ENCODE assay signal across 17 cellular contexts in genomic region chr6:34904990-34905613, GRCh38. TPM values are rescaled to one million over a fixed set of nuclear protein-coding genes. Genes with fewer than 3 reads are reported as not detected.
A peak's percentile ranks its signal among the peaks of the same experiment; 100 is the strongest.
DNase-seq lines count a peak whose midpoint lies in the region; ATAC-seq and TF ChIP-seq lines count a peak whose summit lies in the region.
"Had no signal": no experiment of that assay in that cellular context is flagged by ENCODE, and none has a peak within 500 bp of the region (broad histone marks: within the 10 kb centered on the region; RNA-seq: fewer than 3 reads in every experiment).

No MANE protein-coding gene starts in this region.

- peak overlapping the region in 5 of 7 donors; percentile 8 to 76 (median 23) for H3K27ac Mint-ChIP-seq in CD14-positive monocyte
- peak overlapping the region; percentile 59 to 96 for H3K27ac Mint-ChIP-seq in natural killer cell treated with Interleukin-12 subunit alpha and Interleukin-12 subunit beta and Interleukin-15 and Interleukin-18, amount 100 ng/mL, for 72 hours
- H3K27ac Mint-ChIP-seq: CD4-positive, alpha-beta memory T cell; HFFc6 had no signal

- peaks cover 9% of the 10 kb centered on the region for H3K4me1 ChIP-seq in A673 (ENCODE audit: insufficient read depth, low read length, poor library complexity, severe bottlenecking)
- H3K4me1 ChIP-seq: Peyer's patch had no signal

- H3K4me3 ChIP-seq in A673 (ENCODE audit: low read depth, low read length, poor library complexity, severe bottlenecking) = no peak overlapping the region
- H3K4me3 ChIP-seq: Peyer's patch had no signal

- H3K36me3 Mint-ChIP-seq in CD14-positive monocyte = peaks cover 7 to 28% of the 10 kb centered on the region in 2 donors
- H3K36me3 Mint-ChIP-seq in natural killer cell treated with Interleukin-12 subunit alpha and Interleukin-12 subunit beta and Interleukin-15 and Interleukin-18, amount 100 ng/mL, for 72 hours = no peaks in the 10 kb centered on the region

- DNase-seq in CD14-positive monocyte (ENCODE audit: low spot score) = no peak
- peak; percentile 59 for DNase-seq in MV-4-11 (lab: John Stamatoyannopoulos, UW)
- DNase-seq in natural killer cell treated with Interleukin-12 subunit alpha and Interleukin-12 subunit beta and Interleukin-15 and Interleukin-18, amount 100 ng/mL, for 72 hours (ENCODE audit: low spot score) = no peak
- no peak for DNase-seq in A673 (ENCODE audit: low spot score)
- no peak for DNase-seq in posterior cingulate gyrus
- DNase-seq: CD4-positive, alpha-beta memory T cell; DMS79; GOT3; HFFc6; KBM-7; NCI-H1105; NCI-H187; Peyer's patch; Right ventricle myocardium superior had no signal

- no peaks in the 10 kb centered on the region for H3K27me3 Mint-ChIP-seq in CD14-positive monocyte (ENCODE audit: low read depth in 3 of 3)
- peaks cover 0 to 4% of the 10 kb centered on the region in 2 donors for H3K27me3 Mint-ChIP-seq in natural killer cell treated with Interleukin-12 subunit alpha and Interleukin-12 subunit beta and Interleukin-15 and Interleukin-18, amount 100 ng/mL, for 72 hours
- H3K27me3 Mint-ChIP-seq: CD4-positive, alpha-beta memory T cell had no signal

- peaks cover 0 to 2% (median 0%) of the 10 kb centered on the region in 7 donors for H3K9me3 Mint-ChIP-seq in CD14-positive monocyte
- no peaks in the 10 kb centered on the region for H3K9me3 Mint-ChIP-seq in natural killer cell treated with Interleukin-12 subunit alpha and Interleukin-12 subunit beta and Interleukin-15 and Interleukin-18, amount 100 ng/mL, for 72 hours
- H3K9me3 Mint-ChIP-seq: CD4-positive, alpha-beta memory T cell; HFFc6 had no signal

- H3K36me3 ChIP-seq in A673 (ENCODE audit: insufficient read depth, low read length, poor library complexity, severe bottlenecking) = no peaks in the 10 kb centered on the region
- H3K36me3 ChIP-seq: Peyer's patch had no signal

- no peak overlapping the region for H3K4me3 Mint-ChIP-seq in CD14-positive monocyte
- H3K4me3 Mint-ChIP-seq in natural killer cell treated with Interleukin-12 subunit alpha and Interleukin-12 subunit beta and Interleukin-15 and Interleukin-18, amount 100 ng/mL, for 72 hours = peak overlapping the region; percentile 63
- H3K4me3 Mint-ChIP-seq: CD4-positive, alpha-beta memory T cell; HFFc6 had no signal

- no peak overlapping the region for H3K27ac ChIP-seq in A673 (ENCODE audit: low read depth, low read length, poor library complexity, severe bottlenecking)
- H3K27ac ChIP-seq: HL-60, Peyer's patch had no signal

- BruUV-seq in A673 (replicated peaks; lab: Mats Ljungman, UMichigan) = no TSS peak

- no peaks in the 10 kb centered on the region for H3K27me3 ChIP-seq in A673 (replicated peaks; ENCODE audit: insufficient read depth, low read depth, low read length, poor library complexity)
- H3K27me3 ChIP-seq: Peyer's patch had no signal

- ATAC-seq in esophagus mucosa (peak; percentile 61), GM21447 (IDR thresholded peaks at IDR 0.05; ENCODE audit: unreplicated experiment) (no peak)
- ATAC-seq in natural killer cell treated with Interleukin-12 subunit alpha and Interleukin-12 subunit beta and Interleukin-15 and Interleukin-18, amount 100 ng/mL, for 72 hours = peak; percentile 91 to 94

- no peak for TF ChIP-seq CTCF in CD14-positive monocyte (IDR thresholded peaks at IDR 0.05)
- TF ChIP-seq CTCF in A673 (conservative IDR thresholded peaks at IDR 0.05; ENCODE audit: low read depth, low read length) = no peak

- peaks cover 33% of the 10 kb centered on the region for H3K4me1 Mint-ChIP-seq in CD14-positive monocyte
- H3K4me1 Mint-ChIP-seq in natural killer cell treated with Interleukin-12 subunit alpha and Interleukin-12 subunit beta and Interleukin-15 and Interleukin-18, amount 100 ng/mL, for 72 hours (ENCODE audit: low read depth in 2 of 2) = peaks cover 42 to 51% of the 10 kb centered on the region in 2 donors

- CTCF ChIA-PET in A673 (lab: Charles Lee) = no interaction called here

- intact Hi-C loops in CD14-positive monocyte (cut with micrococcal nuclease) (no loop called here), A673 (cut with micrococcal nuclease; ENCODE audit: unreplicated experiment) (no loop called here), posterior cingulate gyrus (cut with DNase I) (no loop called here)

- H3K9me3 ChIP-seq in A673 (ENCODE audit: low read depth, low read length, poor library complexity, severe bottlenecking) = no peaks in the 10 kb centered on the region
- H3K9me3 ChIP-seq: Peyer's patch had no signal

- POLR2A ChIA-PET in A673 (lab: Charles Lee; ENCODE audit: low non-redundant PET) = no interaction called here

RNA-seq across cellular contexts. Expression of gene ANKS1A, which starts 16.0 kb away (rescaled TPM):
- polyA plus RNA-seq in CD14-positive monocyte = 1 to 10 TPM; 1.7 to 3.1 TPM
- 13.6 TPM for total RNA-seq in esophagus mucosa
- total RNA-seq in natural killer cell treated with Interleukin-12 subunit alpha and Interleukin-12 subunit beta and Interleukin-15 and Interleukin-18, amount 100 ng/mL, for 72 hours = 10 to 100 TPM; 12.2 to 15.0 TPM
- total RNA-seq in A673 (2021) = 21.7 and 22.2 TPM in 2 replicates

RNA-seq across cellular contexts. Expression of gene TAF11, which starts 17.3 kb away (rescaled TPM):
- polyA plus RNA-seq in CD14-positive monocyte = 10 to 100 TPM; 22.9 to 26.0 TPM
- total RNA-seq in esophagus mucosa (20.0 TPM), A673 (2021) (32.9 and 33.6 TPM in 2 replicates)
- total RNA-seq in natural killer cell treated with Interleukin-12 subunit alpha and Interleukin-12 subunit beta and Interleukin-15 and Interleukin-18, amount 100 ng/mL, for 72 hours = 10 to 100 TPM; 32.8 to 38.9 TPM
